1 cellular context compared by ENCODE assay signal in genomic region chr18:36496022-36496421, GRCh38.
TF ChIP-seq lines count a peak whose summit lies in the region.

No MANE protein-coding gene starts in this region.

TF ChIP-seq in GM12878, 131 proteins besides CTCF, POLR2A, EP300 and RAD21 (continued from another document and continues in another):
- TF ChIP-seq E2F8 (IDR thresholded peaks at IDR 0.05; ENCODE audit: low read depth, partially characterized antibody) (no peak), HDAC6 (IDR thresholded peaks at IDR 0.05; ENCODE audit: unreplicated experiment) (no peak), NFIC (IDR thresholded peaks at IDR 0.05; ENCODE audit: low read depth, low read length) (peak; percentile 38; the same call in 1 of the 2 replicates), CREM (IDR thresholded peaks at IDR 0.05; ENCODE audit: low read depth) (peak; percentile 54; the same call in 1 of the 2 replicates), RUNX3 (IDR thresholded peaks at IDR 0.05; ENCODE audit: low read length) (peak; percentile 97), ETV6 (conservative IDR thresholded peaks at IDR 0.05 in 1 of 2, IDR thresholded peaks at IDR 0.05 in 1 of 2; ENCODE audit: borderline replicate concordance in 1 of 2, low read depth in 1 of 2) (0 out of 4 replicates have a peak, but pooled peaks of 1 of the 2 experiments have one; percentile 32), RAD51 (IDR thresholded peaks at IDR 0.05) (no peak), SUZ12 (IDR thresholded peaks at IDR 0.05; ENCODE audit: unreplicated experiment) (no peak), ATF7 (IDR thresholded peaks at IDR 0.05; ENCODE audit: low read depth) (peak; percentile 27; the same call in 1 of the 2 replicates), SMAD5 (IDR thresholded peaks at IDR 0.05; ENCODE audit: low read depth) (no peak), STAT1 (conservative IDR thresholded peaks at IDR 0.05) (no peak), IKZF1 (conservative IDR thresholded peaks at IDR 0.05) (peak; percentile 85), NR2C1 (IDR thresholded peaks at IDR 0.05) (no peak), GATAD2B (conservative IDR thresholded peaks at IDR 0.05; ENCODE audit: low read depth) (peak; percentile 37; the same call in 1 of the 2 replicates), CHD2 (IDR thresholded peaks at IDR 0.05; ENCODE audit: borderline replicate concordance, low read depth, low read length) (0 out of 2 replicates have a peak, but pooled peaks have one; percentile 24), ESRRA (IDR thresholded peaks at IDR 0.05; ENCODE audit: low read length) (no peak), PBX3 (IDR thresholded peaks at IDR 0.05; ENCODE audit: insufficient replicate concordance, low read depth, low read length) (peak; percentile 86), RCOR1 (conservative IDR thresholded peaks at IDR 0.05; ENCODE audit: low read depth, low read length) (no peak), BCL11A (IDR thresholded peaks at IDR 0.05; ENCODE audit: low read depth, low read length) (no peak), PAX5 (IDR thresholded peaks at IDR 0.05; ENCODE audit: borderline replicate concordance, low read depth, low read length) (peak; percentile 27; the same call in 1 of the 2 replicates), PKNOX1 (IDR thresholded peaks at IDR 0.05) (peak; percentile 94), MTA2 (IDR thresholded peaks at IDR 0.05; ENCODE audit: low read depth) (peak; percentile 53; the same call in 1 of the 2 replicates), MLLT1 (IDR thresholded peaks at IDR 0.05) (0 out of 2 replicates have a peak, but pooled peaks have one; percentile 37), TCF7 (IDR thresholded peaks at IDR 0.05; ENCODE audit: borderline replicate concordance) (peak; percentile 100), RBBP5 (conservative IDR thresholded peaks at IDR 0.05) (no peak), EED (IDR thresholded peaks at IDR 0.05; ENCODE audit: low read depth) (peak; percentile 75), ZNF592 (IDR thresholded peaks at IDR 0.05) (no peak), USF2 (IDR thresholded peaks at IDR 0.05; ENCODE audit: borderline replicate concordance, low read depth, low read length) (no peak), ZNF384 (IDR thresholded peaks at IDR 0.05; ENCODE audit: borderline replicate concordance, low read depth, low read length) (no peak), NR2F1 (conservative IDR thresholded peaks at IDR 0.05) (peak; percentile 38; the same call in 1 of the 2 replicates), IRF4 (IDR thresholded peaks at IDR 0.05; ENCODE audit: low read depth, low read length) (peak; percentile 43; the same call in 1 of the 2 replicates), NKRF (conservative IDR thresholded peaks at IDR 0.05) (no peak), CUX1 (IDR thresholded peaks at IDR 0.05; ENCODE audit: insufficient replicate concordance, low read depth, low read length) (no peak), PML (IDR thresholded peaks at IDR 0.05; ENCODE audit: low read length) (no peak), EGR1 (IDR thresholded peaks at IDR 0.05; ENCODE audit: borderline replicate concordance in 1 of 2, low read depth in 2 of 2, low read length in 2 of 2) (no peak), E4F1 (IDR thresholded peaks at IDR 0.05; ENCODE audit: borderline replicate concordance, partially characterized antibody) (no peak), NFYA (IDR thresholded peaks at IDR 0.05; ENCODE audit: borderline replicate concordance, low read depth, low read length) (no peak)
